Comparison of ENCODE assay signal across 19 cellular contexts in the genomic region with DNA sequence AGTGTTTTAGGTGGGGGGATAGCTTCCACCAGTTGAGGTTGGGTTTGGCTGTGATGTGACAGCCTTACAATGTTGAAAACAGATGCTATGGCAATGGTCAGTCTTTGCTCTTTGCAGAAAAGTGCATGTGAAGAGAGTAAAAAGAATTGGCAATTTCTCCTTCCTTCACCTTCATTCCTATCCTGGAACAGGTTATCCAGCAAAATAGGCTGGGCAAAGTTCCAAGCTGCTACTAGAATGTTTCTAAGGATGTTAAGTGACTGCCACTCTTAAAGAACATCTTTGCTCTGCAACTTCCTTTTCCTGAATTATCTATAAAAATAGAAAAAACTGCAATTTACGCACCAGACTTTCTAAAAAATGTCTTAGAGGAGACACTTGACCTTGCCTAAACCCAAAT.
"Had no signal": no experiment of that assay in that cellular context is flagged by ENCODE, and none has a peak within 500 bp of the region (broad histone marks: within the 10 kb centered on the region; RNA-seq: fewer than 3 reads in every experiment).

No MANE protein-coding gene starts in this region.

- ATAC-seq: body of pancreas, gastrocnemius medialis, heart right ventricle had no signal

- H3K36me3 Mint-ChIP-seq: activated naive CD8-positive, alpha-beta T cell had no signal

- H3K27ac ChIP-seq: body of pancreas, gastrocnemius medialis, heart right ventricle, right atrium auricular region, transverse colon had no signal

- H3K27me3 ChIP-seq: body of pancreas, gastrocnemius medialis, right atrium auricular region, transverse colon had no signal

- DNase-seq: activated CD4-positive, alpha-beta T cell treated with anti-CD3 and anti-CD28 coated beads, Interleukin-2, amount 50 U/mL, for 1 hour; activated CD8-positive, alpha-beta memory T cell treated with anti-CD3 and anti-CD28 coated beads for 24 hours; activated gamma-delta T cell treated with Interleukin-2 at 50 U/mL for 16 hours; amygdala; central memory CD4-positive, alpha-beta T cell; effector memory CD4-positive, alpha-beta T cell; gastrocnemius medialis; heart right ventricle; islet precursor cell; midbrain; stimulated activated CD4-positive, alpha-beta T cell treated with anti-CD3 and anti-CD28 coated beads, Interleukin-4, amount 100 ng/mL, for 4 hours; stimulated activated CD8-positive, alpha-beta memory T cell treated with anti-CD3 and anti-CD28 coated beads, Interleukin-4, amount 100 ng/mL, for 48 hours; stimulated activated naive CD4-positive, alpha-beta T cell treated with Interleukin-2 at 50 U/mL for 16 hours; transverse colon had no signal

- H3K4me3 Mint-ChIP-seq: activated naive CD8-positive, alpha-beta T cell had no signal

- H3K36me3 ChIP-seq: gastrocnemius medialis, heart right ventricle, right atrium auricular region, transverse colon had no signal

- H3K27ac Mint-ChIP-seq: activated naive CD8-positive, alpha-beta T cell; progenitor cell of endocrine pancreas had no signal

- H3K4me2 ChIP-seq: smooth muscle cell had no signal

- H3K27me3 Mint-ChIP-seq: activated naive CD8-positive, alpha-beta T cell; progenitor cell of endocrine pancreas had no signal

- H3K4me1 ChIP-seq: body of pancreas, gastrocnemius medialis, right atrium auricular region, transverse colon had no signal

- H3K9me3 ChIP-seq: body of pancreas, gastrocnemius medialis, heart right ventricle, right atrium auricular region, transverse colon had no signal

- H3K4me3 ChIP-seq: body of pancreas, gastrocnemius medialis, heart right ventricle, right atrium auricular region, smooth muscle cell, transverse colon had no signal
